ENCODE assay signal across 8 cellular contexts in genomic region chr5:163408311-163408923, GRCh38. TPM values are rescaled to one million over a fixed set of nuclear protein-coding genes. Genes with fewer than 3 reads are reported as not detected.
A peak's percentile ranks its signal among the peaks of the same experiment; 100 is the strongest.
DNase-seq lines count a peak whose midpoint lies in the region; ATAC-seq and TF ChIP-seq lines count a peak whose summit lies in the region.

No MANE protein-coding gene starts in this region.

- TF ChIP-seq CTCF in foreskin fibroblast (IDR thresholded peaks at IDR 0.05; ENCODE audit: low read depth, low read length) (peak; percentile 88), osteocyte (IDR thresholded peaks at IDR 0.05) (peak; percentile 90), transverse colon (IDR thresholded peaks at IDR 0.05) (peak; percentile 87 to 92 (median 90))

- H3K9me3 ChIP-seq in transverse colon: no peaks in the 10 kb centered on the region

- ATAC-seq in GM19455 (IDR thresholded peaks at IDR 0.05; ENCODE audit: unreplicated experiment) (peak; percentile 73), HG03558 (IDR thresholded peaks at IDR 0.05; ENCODE audit: extremely low read depth, unreplicated experiment) (peak; percentile 41)

- H3K36me3 Mint-ChIP-seq in osteocyte (ENCODE audit: unreplicated experiment): no peaks in the 10 kb centered on the region

- DNase-seq in Caki2 (ENCODE audit: low read depth) (peak; percentile 68), OCI-M1 (lab: John Stamatoyannopoulos, UW) (peak; percentile 70), activated T-helper 1 cell treated with Interleukin-2 at 50 U/mL for 16 hours (ENCODE audit: low read depth) (peak; percentile 18), foreskin fibroblast (peak; percentile 27 to 81), osteocyte (ENCODE audit: extremely low spot score, unreplicated experiment) (no peak), transverse colon (peak; percentile 69)

- TF ChIP-seq POLR2A in transverse colon (IDR thresholded peaks at IDR 0.05): no peak

- H3K4me3 ChIP-seq in foreskin fibroblast (ENCODE audit: low read depth in 1 of 2, low read length in 2 of 2) (no peak overlapping the region), transverse colon (peak overlapping the region in 1 of 4 donors; percentile 5)

- WGBS in transverse colon (ENCODE audit: low coverage in 1 of 2), 2 donors: 7 to 8% methylated on average over 6 to 9 of the region's 9 CpGs

- H3K27me3 ChIP-seq in transverse colon: no peaks in the 10 kb centered on the region

- peaks cover 51% of the 10 kb centered on the region for H3K27me3 Mint-ChIP-seq in osteocyte (ENCODE audit: unreplicated experiment)

- no peaks in the 10 kb centered on the region for H3K36me3 ChIP-seq in transverse colon

- H3K27ac Mint-ChIP-seq in osteocyte (ENCODE audit: unreplicated experiment): no peak overlapping the region

- TF ChIP-seq EP300 in transverse colon (IDR thresholded peaks at IDR 0.05; ENCODE audit: low read depth): no peak

- intact Hi-C loops in transverse colon (cut with DNase I; ENCODE audit: low total_unique reads): no loop called here

- H3K27ac ChIP-seq in transverse colon: no peak overlapping the region

- in situ Hi-C loops in Caki2 (cut with HindIII; ENCODE audit: low pct_unique_long_range_greater_than_20kb, low sequenced_read_pairs): no loop called here
- in situ Hi-C loops in transverse colon (cut with MboI; ENCODE audit: low pct_ligation_motif_present in 1 of 4, low pct_unique_long_range_greater_than_20kb in 1 of 4, low sequenced_read_pairs in 3 of 4): no loop called here

- H3K9me3 Mint-ChIP-seq in osteocyte (ENCODE audit: unreplicated experiment): no peaks in the 10 kb centered on the region

- peaks cover 0 to 13% (median 0%) of the 10 kb centered on the region in 4 donors for H3K4me1 ChIP-seq in transverse colon

- peaks cover 1% of the 10 kb centered on the region for H3K4me1 Mint-ChIP-seq in osteocyte (ENCODE audit: unreplicated experiment)

- H3K4me3 Mint-ChIP-seq in osteocyte (ENCODE audit: unreplicated experiment): no peak overlapping the region

RNA-seq across cellular contexts. Expression of gene CCNG1, which starts 29.0 kb away (rescaled TPM):
- total RNA-seq in Caki2 (2014; rRNA removed; shearing (Covaris generic); ENCODE audit: low replicate concordance): 273 and 288 TPM in 2 replicates
- total RNA-seq in osteocyte (163 and 165 TPM in 2 replicates), transverse colon (100 to 1,000 TPM; 164 to 293 (median 180) TPM)

RNA-seq across cellular contexts. Expression of gene NUDCD2, which starts 51.5 kb away (rescaled TPM):
- total RNA-seq in Caki2 (2014; rRNA removed; shearing (Covaris generic); ENCODE audit: low replicate concordance): 17.4 and 21.5 TPM in 2 replicates
- total RNA-seq in osteocyte (25.1 and 30.0 TPM in 2 replicates), transverse colon (1 to 10 TPM; 1.5 to 6.2 (median 3.1) TPM)

RNA-seq across cellular contexts. Expression of gene HMMR, which starts 52.0 kb away (rescaled TPM):
- total RNA-seq in Caki2 (2014; rRNA removed; shearing (Covaris generic); ENCODE audit: low replicate concordance): 68.7 and 74.1 TPM in 2 replicates
- 4.5 and 5.5 TPM in 2 replicates for total RNA-seq in osteocyte
- 1 to 10 TPM in 3 of 4 donors, not detected in 1; 1.6 to 5.7 (median 1.9) TPM for total RNA-seq in transverse colon

Comparison
In these comparisons a context has a peak if more than half of its experiments do, and no peak if none do; other contexts are left out.
1. RNA of gene HMMR, which starts 52.0 kb away (total RNA-seq): 68.7 to 74.1 TPM in Caki2; 4.5 to 5.5 TPM in osteocyte and 1.6 to 5.7 TPM in transverse colon; every median in the first group is over 10 times any median in the second.
2. Peak in every context shown above with its lines, with median percentiles within 50 percentile points of each other: CTCF ChIP-seq.